1 cellular context compared by ENCODE assay signal in genomic region chr11:43072096-43072495, GRCh38.
TF ChIP-seq lines count a peak whose summit lies in the region.

No MANE protein-coding gene starts in this region.

TF ChIP-seq in WTC11, 78 proteins besides CTCF, POLR2A, EP300 and RAD21 (continued from another document):
- no peak for TF ChIP-seq PRDM15 (CRISPR knock-in tag; IDR thresholded peaks at IDR 0.05)
- peak; percentile 47; the same call in 1 of the 2 replicates for TF ChIP-seq FOXP4 (CRISPR knock-in tag; IDR thresholded peaks at IDR 0.05)
- peak; percentile 99 for TF ChIP-seq ZNF423 (CRISPR knock-in tag; IDR thresholded peaks at IDR 0.05)
